8 cellular contexts compared by ENCODE assay signal in the genomic region with DNA sequence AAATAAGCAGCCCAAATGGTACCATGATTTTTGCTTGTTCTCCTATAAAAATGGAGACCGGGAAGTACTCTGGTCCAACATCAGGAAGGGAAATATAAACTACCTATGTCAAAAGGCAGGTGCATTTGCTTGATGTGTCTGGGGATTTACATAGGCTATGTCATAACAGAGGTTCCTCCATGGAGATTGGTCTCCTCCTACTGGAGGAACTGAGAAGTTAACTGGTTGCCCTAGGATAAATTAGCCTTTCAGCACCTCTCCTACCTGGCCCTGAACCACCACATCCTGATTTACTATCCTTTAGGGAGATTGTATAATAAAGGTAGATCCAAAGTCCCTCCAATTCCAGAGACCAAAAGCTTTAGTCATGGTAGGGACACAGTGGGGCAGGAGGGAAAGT.
A peak's percentile ranks its signal among the peaks of the same experiment; 100 is the strongest.
DNase-seq lines count a peak whose midpoint lies in the region; ATAC-seq, FAIRE-seq and TF ChIP-seq lines count a peak whose summit lies in the region.

No MANE protein-coding gene starts in this region.

- no peaks in the 10 kb centered on the region for H3K36me3 ChIP-seq in bronchial epithelial cell (ENCODE audit: control insufficient read depth, insufficient read depth, low read length)
- H3K36me3 ChIP-seq in mucosa of descending colon (ENCODE audit: low read depth) = no peaks in the 10 kb centered on the region

- TF ChIP-seq CTCF in bronchial epithelial cell (IDR thresholded peaks at IDR 0.05; ENCODE audit: insufficient read depth, low read length, severe bottlenecking) (peak; percentile 72), mucosa of descending colon (IDR thresholded peaks at IDR 0.05) (peak; percentile 35)

- H3K4me3 ChIP-seq in bronchial epithelial cell (ENCODE audit: low read depth, low read length) = no peak overlapping the region
- no peak overlapping the region for H3K4me3 ChIP-seq in mucosa of descending colon

- H3K9me3 ChIP-seq in mucosa of descending colon = no peaks in the 10 kb centered on the region

- no peaks in the 10 kb centered on the region for H3K27me3 ChIP-seq in bronchial epithelial cell (ENCODE audit: control insufficient read depth, insufficient read depth, low read length)

- DNase-seq in DMS153 (lab: John Stamatoyannopoulos, UW) (peak; percentile 92), NCI-H526 (lab: John Stamatoyannopoulos, UW) (peak; percentile 40 to 67), bronchial epithelial cell (ENCODE audit: low read depth) (peak; percentile 58), mucosa of descending colon (peak in 1 of 3 donors; percentile 58), T-helper 9 cell (no peak), HCEC 1CT (no peak)

- ATAC-seq in GM18907 (IDR thresholded peaks at IDR 0.05; ENCODE audit: unreplicated experiment) (peak; percentile 91), HG03066 (IDR thresholded peaks at IDR 0.05; ENCODE audit: low read depth, unreplicated experiment) (peak; percentile 89), mucosa of descending colon (peak; percentile 95)

- no peaks in the 10 kb centered on the region for H3K4me1 ChIP-seq in mucosa of descending colon (ENCODE audit: low read depth)

- no peak for FAIRE-seq in bronchial epithelial cell (lab: Jason Lieb, UNC)

- intact Hi-C loops in mucosa of descending colon (cut with DNase I, micrococcal nuclease) = loop anchor here in 1 of 2 donors (10.0 kb wide), 1 partner anchor 1111 kb away; a partner anchor contains a TSS

Comparison
In these comparisons a context has a peak if more than half of its experiments do, and no peak if none do; other contexts are left out.
1. DNase-seq: peak in DMS153 (single experiment), NCI-H526 (2 of 2) and bronchial epithelial cell (single experiment); none in T-helper 9 cell (single experiment) and HCEC 1CT (single experiment).
2. Peak in every context shown above with its lines, with median percentiles within 50 percentile points of each other: ATAC-seq.